9 cellular contexts compared by ENCODE assay signal in the genomic region with DNA sequence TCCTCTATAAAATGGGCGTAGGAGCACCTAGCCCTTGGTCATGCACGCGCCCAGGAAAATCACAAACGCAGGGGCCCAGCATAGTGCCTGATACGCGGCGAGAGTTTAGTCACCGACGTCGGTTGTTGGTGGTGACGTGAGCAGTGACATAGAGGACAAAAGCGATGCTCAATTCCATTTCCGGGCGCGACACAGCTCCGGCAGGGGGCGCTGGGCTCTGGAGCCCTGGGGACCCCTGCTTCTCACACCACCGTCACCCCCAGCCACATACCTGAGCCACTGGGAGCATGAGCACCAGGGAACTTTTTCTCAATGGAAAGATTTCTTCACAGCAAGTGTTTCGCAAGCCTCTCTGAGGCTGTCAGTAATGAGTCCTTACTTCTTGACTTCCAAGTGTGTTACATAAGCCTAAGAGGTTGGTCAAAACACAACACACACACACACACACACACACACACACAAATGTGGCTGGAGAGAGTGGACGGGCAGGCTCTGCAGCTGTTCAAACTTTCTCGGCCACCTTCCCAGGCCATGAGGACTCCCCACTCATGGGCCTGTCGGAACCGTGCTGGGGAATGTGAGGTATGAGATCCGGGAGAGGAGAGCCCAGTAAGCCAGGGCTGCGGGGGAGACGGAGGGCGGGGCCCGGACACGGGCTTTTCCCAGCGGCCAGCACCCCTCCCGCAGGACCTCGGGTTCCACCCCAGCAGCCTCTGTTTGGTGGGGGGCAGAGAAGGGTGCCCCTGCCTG. TPM values are rescaled to one million over a fixed set of nuclear protein-coding genes. Genes with fewer than 3 reads are reported as not detected.
DNase-seq lines count a peak whose midpoint lies in the region; ATAC-seq and TF ChIP-seq lines count a peak whose summit lies in the region.
"Had no signal": no experiment of that assay in that cellular context is flagged by ENCODE, and none has a peak within 500 bp of the region (broad histone marks: within the 10 kb centered on the region; RNA-seq: fewer than 3 reads in every experiment).

No MANE protein-coding gene starts in this region.

- no peaks in the 10 kb centered on the region for H4K20me1 ChIP-seq in OCI-LY3 (ENCODE audit: insufficient read depth, low read length)
- H4K20me1 ChIP-seq in neural progenitor cell (ENCODE audit: low read depth) = no peaks in the 10 kb centered on the region

- H2AFZ ChIP-seq in OCI-LY3 (ENCODE audit: low read depth, low read length) = no peak overlapping the region
- peak overlapping the region; percentile 3 for H2AFZ ChIP-seq in neural progenitor cell (replicated peaks)

- CTCF ChIA-PET in activated CD8-positive, alpha-beta memory T cell treated with anti-CD3 and anti-CD28 coated beads, Interleukin-2, amount 10 ng/mL, durations not matched to agents 7 days and 5 days (lab: Charles Lee) = no interaction called here

- no peaks in the 10 kb centered on the region for H3K27me3 ChIP-seq in OCI-LY3 (ENCODE audit: low read depth, low read length)
- H3K27me3 ChIP-seq in esophagus muscularis mucosa = no peaks in the 10 kb centered on the region
- H3K27me3 ChIP-seq in neural progenitor cell = no peaks in the 10 kb centered on the region

- H3K36me3 ChIP-seq in OCI-LY3 (replicated peaks; ENCODE audit: low read depth, low read length) (no peaks in the 10 kb centered on the region), esophagus muscularis mucosa (no peaks in the 10 kb centered on the region), neural progenitor cell (no peaks in the 10 kb centered on the region)

- no peaks in the 10 kb centered on the region for H3K79me2 ChIP-seq in OCI-LY3 (ENCODE audit: low read length)
- H3K79me2 ChIP-seq in neural progenitor cell (ENCODE audit: low read depth) = no peaks in the 10 kb centered on the region

- peaks cover 55% of the 10 kb centered on the region for H3K4me1 Mint-ChIP-seq in neural progenitor cell
- peaks cover 4% of the 10 kb centered on the region for H3K4me1 Mint-ChIP-seq in activated CD8-positive, alpha-beta memory T cell treated with anti-CD3 and anti-CD28 coated beads, Interleukin-2, amount 10 ng/mL, durations not matched to agents 7 days and 5 days

- TF ChIP-seq EP300 in esophagus muscularis mucosa (IDR thresholded peaks at IDR 0.05) = no peak

- peaks cover 22% of the 10 kb centered on the region for H3F3A ChIP-seq in neural progenitor cell (ENCODE audit: low read depth)

- no peak for TF ChIP-seq POLR2A in esophagus muscularis mucosa (IDR thresholded peaks at IDR 0.05; ENCODE audit: low read depth)

- H3K9me3 ChIP-seq in OCI-LY3 (ENCODE audit: insufficient read depth, low read length) = no peaks in the 10 kb centered on the region
- no peaks in the 10 kb centered on the region for H3K9me3 ChIP-seq in esophagus muscularis mucosa
- no peaks in the 10 kb centered on the region for H3K9me3 ChIP-seq in neural progenitor cell (ENCODE audit: low read depth)

- WGBS in esophagus muscularis mucosa = 69% methylated on average over 19 of the region's 32 CpGs

- intact Hi-C loops in esophagus muscularis mucosa (cut with DNase I) = loop anchor here (10.0 kb wide), 3 partner anchors 150 to 320 kb away; a partner anchor contains a TSS

- H3K4me3 ChIP-seq in OCI-LY3 (ENCODE audit: low read length) (peak overlapping the region; percentile 75), esophagus muscularis mucosa (peak overlapping the region; percentile 2 to 53 (median 13)), neural progenitor cell (no peak overlapping the region)

- H3K27ac ChIP-seq in OCI-LY3 (ENCODE audit: low read length) (peak overlapping the region; percentile 93), esophagus muscularis mucosa (replicated peaks in 1 of 4) (peak overlapping the region; percentile 73 to 87 (median 82)), neural progenitor cell (no peak overlapping the region)

- H3K4me3 Mint-ChIP-seq in neural progenitor cell = peak overlapping the region; percentile 78
- H3K4me3 Mint-ChIP-seq in activated CD8-positive, alpha-beta memory T cell treated with anti-CD3 and anti-CD28 coated beads, Interleukin-2, amount 10 ng/mL, durations not matched to agents 7 days and 5 days = no peak overlapping the region

- peaks cover 9% of the 10 kb centered on the region for H3K27me3 Mint-ChIP-seq in neural progenitor cell (ENCODE audit: insufficient read depth, low read depth)
- H3K27me3 Mint-ChIP-seq in activated CD8-positive, alpha-beta memory T cell treated with anti-CD3 and anti-CD28 coated beads, Interleukin-2, amount 10 ng/mL, durations not matched to agents 7 days and 5 days = peaks cover 25% of the 10 kb centered on the region

- TF ChIP-seq CTCF in OCI-LY3 (IDR thresholded peaks at IDR 0.05; ENCODE audit: low read depth, low read length) (no peak), esophagus muscularis mucosa (IDR thresholded peaks at IDR 0.05) (peak in 2 of 3 experiments; percentile 9 to 25), neural progenitor cell (IDR thresholded peaks at IDR 0.05) (peak; percentile 71)

- peak overlapping the region; percentile 50 for H3K27ac Mint-ChIP-seq in neural progenitor cell
- H3K27ac Mint-ChIP-seq in activated CD8-positive, alpha-beta memory T cell treated with anti-CD3 and anti-CD28 coated beads, Interleukin-2, amount 10 ng/mL, durations not matched to agents 7 days and 5 days = no peak overlapping the region
- H3K27ac Mint-ChIP-seq: activated naive CD8-positive, alpha-beta T cell treated with anti-CD3 and anti-CD28 coated beads, Interleukin-2, amount 10 ng/mL, durations not matched to agents 7 days and 5 days had no signal

- H3K4me2 ChIP-seq in OCI-LY3 (ENCODE audit: low read length) = peak overlapping the region; percentile 98
- H3K4me2 ChIP-seq in neural progenitor cell = peak overlapping the region; percentile 70

- H3K36me3 Mint-ChIP-seq in neural progenitor cell = no peaks in the 10 kb centered on the region
- no peaks in the 10 kb centered on the region for H3K36me3 Mint-ChIP-seq in activated CD8-positive, alpha-beta memory T cell treated with anti-CD3 and anti-CD28 coated beads, Interleukin-2, amount 10 ng/mL, durations not matched to agents 7 days and 5 days
- H3K36me3 Mint-ChIP-seq: activated naive CD8-positive, alpha-beta T cell treated with anti-CD3 and anti-CD28 coated beads, Interleukin-2, amount 10 ng/mL, durations not matched to agents 7 days and 5 days had no signal

- H3K9ac ChIP-seq in OCI-LY3 (ENCODE audit: low read length) = peak overlapping the region; percentile 82; the same call in 1 of the 2 replicates
- no peak overlapping the region for H3K9ac ChIP-seq in neural progenitor cell

- DNase-seq in AML-193 (lab: John Stamatoyannopoulos, UW) = peak; percentile 79 to 84
- no peak for DNase-seq in esophagus muscularis mucosa (ENCODE audit: extremely low spot score)
- peak; percentile 79 for DNase-seq in neural progenitor cell (ENCODE audit: low spot score)
- no peak for DNase-seq in NCI-H524 (lab: John Stamatoyannopoulos, UW)
- DNase-seq in NCI-H2107 (lab: John Stamatoyannopoulos, UW) = no peak
- DNase-seq in activated CD8-positive, alpha-beta memory T cell treated with anti-CD3 and anti-CD28 coated beads, Interleukin-2, amount 10 ng/mL, durations not matched to agents 7 days and 5 days = no peak
- DNase-seq in NCI-H446 (lab: John Stamatoyannopoulos, UW) = no peak
- DNase-seq: activated naive CD8-positive, alpha-beta T cell treated with anti-CD3 and anti-CD28 coated beads, Interleukin-2, amount 10 ng/mL, durations not matched to agents 7 days and 5 days had no signal

- H3K4me1 ChIP-seq in OCI-LY3 (ENCODE audit: low read length) (peaks cover 37% of the 10 kb centered on the region), esophagus muscularis mucosa (peaks cover 45 to 52% (median 48%) of the 10 kb centered on the region in 4 donors), neural progenitor cell (peaks cover 25% of the 10 kb centered on the region)

- H3K9me3 Mint-ChIP-seq in neural progenitor cell = no peaks in the 10 kb centered on the region
- no peaks in the 10 kb centered on the region for H3K9me3 Mint-ChIP-seq in activated CD8-positive, alpha-beta memory T cell treated with anti-CD3 and anti-CD28 coated beads, Interleukin-2, amount 10 ng/mL, durations not matched to agents 7 days and 5 days (ENCODE audit: low read depth)
- H3K9me3 Mint-ChIP-seq: activated naive CD8-positive, alpha-beta T cell treated with anti-CD3 and anti-CD28 coated beads, Interleukin-2, amount 10 ng/mL, durations not matched to agents 7 days and 5 days had no signal

- ATAC-seq in activated CD8-positive, alpha-beta memory T cell treated with anti-CD3 and anti-CD28 coated beads, Interleukin-2, amount 10 ng/mL, durations not matched to agents 7 days and 5 days = no peak

RNA-seq across cellular contexts. Expression of a gene that starts 36.9 kb away (rescaled TPM):
- total RNA-seq in esophagus muscularis mucosa (not detected), neural progenitor cell (ENCODE audit: low replicate concordance) (0.09 TPM in 1 of 2 replicates, not detected in the other)
- total RNA-seq in activated CD8-positive, alpha-beta memory T cell treated with anti-CD3 and anti-CD28 coated beads, Interleukin-2, amount 10 ng/mL, durations not matched to agents 7 days and 5 days = not detected
- total RNA-seq: activated naive CD8-positive, alpha-beta T cell treated with anti-CD3 and anti-CD28 coated beads, Interleukin-2, amount 10 ng/mL, durations not matched to agents 7 days and 5 days had no signal

Comparison
In these comparisons a context has a peak if more than half of its experiments do, and no peak if none do; other contexts are left out.
1. DNase-seq: peak in AML-193 (2 of 2) and neural progenitor cell (single experiment); none in esophagus muscularis mucosa (single experiment), NCI-H524 (0 of 2), NCI-H2107 (single experiment), activated CD8-positive, alpha-beta memory T cell treated with anti-CD3 and anti-CD28 coated beads, Interleukin-2, amount 10 ng/mL, durations not matched to agents 7 days and 5 days (single experiment) and NCI-H446 (0 of 2).